Comparison of ENCODE assay signal across 8 cellular contexts in the genomic region with DNA sequence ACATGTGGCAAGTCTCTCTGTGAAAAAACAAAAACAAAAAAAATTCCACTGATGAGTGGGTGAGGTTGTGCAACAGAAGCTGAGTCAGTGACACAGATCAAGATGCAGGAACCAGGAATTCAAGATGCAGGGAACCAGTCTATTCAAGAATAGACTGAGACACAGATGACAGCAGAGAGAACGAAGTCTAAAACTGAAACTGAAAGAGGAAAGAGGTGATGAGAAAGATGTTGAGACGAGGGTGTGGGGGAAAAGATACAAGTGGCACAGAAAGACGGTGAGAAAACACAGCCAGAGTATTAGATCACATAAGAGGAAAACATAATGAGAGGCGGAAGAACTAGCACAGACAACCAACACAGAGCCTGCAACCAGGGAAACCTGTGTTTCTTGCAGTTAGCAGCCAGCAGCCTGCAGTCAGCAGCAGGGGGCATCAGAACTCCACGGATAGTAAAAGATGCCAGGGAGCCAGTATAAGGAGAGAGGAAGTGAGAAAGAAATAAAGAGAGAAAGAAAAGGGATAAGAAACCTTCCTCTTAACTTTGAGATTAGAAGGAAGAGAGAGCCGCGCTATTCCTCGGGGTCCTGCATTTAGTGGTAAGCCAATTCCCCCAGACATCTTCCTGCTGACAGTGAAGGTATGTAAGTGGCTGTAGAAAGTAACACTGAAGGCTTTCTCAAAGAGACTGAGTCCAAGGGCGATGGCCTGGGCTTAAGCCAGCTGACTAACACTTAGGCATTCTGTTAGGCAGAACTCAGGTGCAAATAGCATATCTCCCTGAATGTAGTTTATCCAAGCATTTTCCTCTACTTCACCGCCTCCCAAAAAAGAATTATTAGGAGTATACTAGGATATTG.
A peak's percentile ranks its signal among the peaks of the same experiment; 100 is the strongest.
DNase-seq lines count a peak whose midpoint lies in the region; ATAC-seq, FAIRE-seq and TF ChIP-seq lines count a peak whose summit lies in the region.

No MANE protein-coding gene starts in this region.

- in situ Hi-C loops in GM13976 (cut with MboI; ENCODE audit: low sequenced_read_pairs, unreplicated experiment) = no loop called here

- POLR2A ChIA-PET in T-cell (lab: Charles Lee) = no interaction called here

- no peaks in the 10 kb centered on the region for H3K36me3 ChIP-seq in astrocyte (ENCODE audit: insufficient read depth, low read length)
- no peaks in the 10 kb centered on the region for H3K36me3 ChIP-seq in hepatocyte (replicated peaks; ENCODE audit: insufficient read depth, low read depth)

- no peaks in the 10 kb centered on the region for H4K20me1 ChIP-seq in astrocyte (ENCODE audit: insufficient read depth, low read length)
- no peaks in the 10 kb centered on the region for H4K20me1 ChIP-seq in hepatocyte (ENCODE audit: insufficient read depth, poor library complexity, severe bottlenecking)

- DNase-seq in GM13976 (ENCODE audit: low spot score) (peak; percentile 7), NCI-H1105 (lab: John Stamatoyannopoulos, UW) (peak; percentile 37), T-cell (peak in 33 of 34 experiments; percentile 12 to 63 (median 47)), astrocyte (ENCODE audit: low read depth) (peak; percentile 52), hepatocyte (ENCODE audit: low spot score) (peak; percentile 79), retina (peak; percentile 83), NCI-H187 treated with DMSO at 0.1 percent for 48 hours (lab: John Stamatoyannopoulos, UW) (no peak)

- peak overlapping the region; percentile 93 for H3K4me2 ChIP-seq in astrocyte (ENCODE audit: low read length)
- H3K4me2 ChIP-seq in hepatocyte = peak overlapping the region; percentile 66

- no peak overlapping the region for H3K27ac ChIP-seq in astrocyte (ENCODE audit: low read depth, low read length)
- no peak overlapping the region for H3K27ac ChIP-seq in hepatocyte

- ATAC-seq in HG02678 (IDR thresholded peaks at IDR 0.05; ENCODE audit: unreplicated experiment) (peak; percentile 77), T-cell (replicated peaks in 1 of 4) (peak; percentile 54 to 79 (median 69))

- peak overlapping the region; percentile 74 for H3K9ac ChIP-seq in astrocyte (ENCODE audit: low read length)

- no peaks in the 10 kb centered on the region for H3K9me2 ChIP-seq in hepatocyte (replicated peaks; ENCODE audit: insufficient read depth)

- H2AFZ ChIP-seq in astrocyte (ENCODE audit: low read depth, low read length) (peak overlapping the region; percentile 67), hepatocyte (peak overlapping the region; percentile 38)

- H3K79me2 ChIP-seq in astrocyte (ENCODE audit: insufficient read depth, low read length) (no peaks in the 10 kb centered on the region), hepatocyte (no peaks in the 10 kb centered on the region)

- H3K4me1 ChIP-seq in astrocyte (ENCODE audit: insufficient read depth, low read length) (no peaks in the 10 kb centered on the region), hepatocyte (ENCODE audit: insufficient read depth) (no peaks in the 10 kb centered on the region)

- H3K27ac Mint-ChIP-seq in T-cell (no peak overlapping the region), astrocyte (ENCODE audit: unreplicated experiment) (no peak overlapping the region)

- H3K9me3 Mint-ChIP-seq in T-cell (no peaks in the 10 kb centered on the region), astrocyte (ENCODE audit: unreplicated experiment) (no peaks in the 10 kb centered on the region)

- H3K27me3 Mint-ChIP-seq in T-cell (no peaks in the 10 kb centered on the region), astrocyte (ENCODE audit: low read depth, unreplicated experiment) (no peaks in the 10 kb centered on the region)

- H3K36me3 Mint-ChIP-seq in T-cell (no peaks in the 10 kb centered on the region), astrocyte (ENCODE audit: low read depth, unreplicated experiment) (no peaks in the 10 kb centered on the region)

- H3K9me3 ChIP-seq in astrocyte (ENCODE audit: insufficient read depth, low read depth, low read length) (no peaks in the 10 kb centered on the region), hepatocyte (ENCODE audit: low read depth) (no peaks in the 10 kb centered on the region)

- H3K27me3 ChIP-seq in astrocyte (ENCODE audit: insufficient read depth, low read length) (no peaks in the 10 kb centered on the region), hepatocyte (peaks cover 5% of the 10 kb centered on the region)

- FAIRE-seq in astrocyte (lab: Jason Lieb, UNC) = peak; percentile 32

- TF ChIP-seq CTCF in GM13976 (IDR thresholded peaks at IDR 0.05; ENCODE audit: borderline replicate concordance, control extremely low read depth, extremely low read depth, insufficient read depth, missing control alignments) (peak; percentile 58), astrocyte (IDR thresholded peaks at IDR 0.05; ENCODE audit: insufficient read depth, low read depth, low read length) (peak; percentile 90), hepatocyte (IDR thresholded peaks at IDR 0.05; ENCODE audit: poor library complexity) (peak; percentile 99)

- H3K4me1 Mint-ChIP-seq in T-cell (peaks cover 0 to 9% (median 1%) of the 10 kb centered on the region in 3 donors), astrocyte (ENCODE audit: low read depth, unreplicated experiment) (no peaks in the 10 kb centered on the region)

- CTCF ChIA-PET in T-cell (lab: Charles Lee) = no interaction called here

- H3K4me3 Mint-ChIP-seq in T-cell (no peak overlapping the region), astrocyte (ENCODE audit: unreplicated experiment) (no peak overlapping the region)

- 33% methylated on average over 9 of the region's 10 CpGs for WGBS in hepatocyte (ENCODE audit: low lambda C conversion rate, missing lambda C conversion rate)

- peak overlapping the region; percentile 61 for H3K4me3 ChIP-seq in astrocyte (ENCODE audit: insufficient read depth, low read depth, low read length)
- no peak overlapping the region for H3K4me3 ChIP-seq in hepatocyte
